In the genomic region with DNA sequence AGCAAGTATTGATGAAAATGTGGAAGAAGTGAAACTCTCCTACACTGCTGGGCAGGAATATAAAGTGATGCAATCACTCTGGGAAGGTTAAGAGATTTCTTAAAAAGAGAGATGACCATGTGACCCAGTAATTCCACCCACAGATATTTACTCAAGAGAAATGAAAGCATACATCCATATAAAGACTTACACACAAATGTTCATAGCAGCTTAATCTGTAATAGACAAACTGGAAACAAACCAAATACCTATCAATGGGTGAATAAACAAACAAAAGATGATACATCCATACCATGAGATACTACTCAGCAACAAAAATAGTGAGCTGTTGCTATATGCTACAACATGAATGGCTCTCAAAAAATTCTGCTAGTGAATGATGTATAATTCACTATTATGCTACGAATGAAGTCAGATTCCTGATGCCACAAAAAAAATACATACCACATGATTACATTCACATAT, we compare ENCODE assay signal across 13 cellular contexts.
DNase-seq lines count a peak whose midpoint lies in the region; ATAC-seq lines count a peak whose summit lies in the region.
"Had no signal": no experiment of that assay in that cellular context is flagged by ENCODE, and none has a peak within 500 bp of the region (broad histone marks: within the 10 kb centered on the region; RNA-seq: fewer than 3 reads in every experiment).

No MANE protein-coding gene starts in this region.

- peak overlapping the region; percentile 60 for H3K27ac ChIP-seq in GM23248

- H3K36me3 ChIP-seq in GM23248 (ENCODE audit: low read depth), result no peaks in the 10 kb centered on the region

- ATAC-seq in esophagus mucosa, result peak; percentile 90
- ATAC-seq: activated CD8-positive, alpha-beta memory T cell treated with anti-CD3 and anti-CD28 coated beads, Interleukin-2, amount 10 ng/mL, durations not matched to agents 7 days and 5 days; activated naive CD8-positive, alpha-beta T cell treated with anti-CD3 and anti-CD28 coated beads, Interleukin-2, amount 50 U/mL, for 24 hours had no signal

- H3K4me1 ChIP-seq in GM23248 (ENCODE audit: insufficient read depth), result peaks cover 29% of the 10 kb centered on the region

- H3K4me2 ChIP-seq in GM23248 (ENCODE audit: unreplicated experiment), result peak overlapping the region; percentile 55

- peaks cover 28% of the 10 kb centered on the region; the same call in 1 of the 2 replicates for H3F3A ChIP-seq in GM23248 (ENCODE audit: insufficient read depth)

- in situ Hi-C loops in GM23248 (cut with MboI), result no loop called here

- H3K9me2 ChIP-seq in GM23248 (ENCODE audit: insufficient read depth), result 0 out of 2 replicates have a peak, but pooled peaks cover 2% of the 10 kb centered on the region

- no peak overlapping the region for H2AFZ ChIP-seq in GM23248

- H3K9ac ChIP-seq in GM23248, result peak overlapping the region; percentile 25

- H3K9me3 ChIP-seq in GM23248 (ENCODE audit: low read depth), result no peaks in the 10 kb centered on the region

- H4K20me1 ChIP-seq in GM23248 (ENCODE audit: insufficient read depth), result no peaks in the 10 kb centered on the region

- peaks cover 35% of the 10 kb centered on the region for H3K79me2 ChIP-seq in GM23248 (ENCODE audit: insufficient read depth)

- 0 to 6% methylated on average over 1 of the region's 1 CpG for WGBS in GM23248 (ENCODE audit: low coverage in 1 of 2, low lambda C conversion rate in 2 of 2, missing lambda C conversion rate in 2 of 2), 2 experiments

- peak; percentile 81 for DNase-seq in GM23248
- peak; percentile 52 for DNase-seq in RKO (ENCODE audit: low spot score)
- DNase-seq in renal cortical epithelial cell (ENCODE audit: low read depth), result peak; percentile 48
- no peak for DNase-seq in NCI-H2081 (lab: John Stamatoyannopoulos, UW)
- no peak for DNase-seq in cerebellar cortex (ENCODE audit: low spot score)
- DNase-seq in DMS79 treated with DMSO at 0.1 percent for 48 hours (lab: John Stamatoyannopoulos, UW), result no peak
- no peak for DNase-seq in stimulated activated naive CD4-positive, alpha-beta T cell treated with Interleukin-2 at 50 U/mL for 16 hours (lab: John Stamatoyannopoulos, UW)
- DNase-seq: activated CD8-positive, alpha-beta memory T cell treated with anti-CD3 and anti-CD28 coated beads, Interleukin-2, amount 10 ng/mL, durations not matched to agents 7 days and 5 days; activated naive CD8-positive, alpha-beta T cell treated with anti-CD3 and anti-CD28 coated beads, Interleukin-2, amount 50 U/mL, for 24 hours; kidney; NCI-H2081 treated with DMSO at 0.1 percent for 48 hours; nephron progenitor cell had no signal

- H3K27me3 ChIP-seq in GM23248 (replicated peaks; ENCODE audit: insufficient read depth), result no peaks in the 10 kb centered on the region

- peak overlapping the region; percentile 52 for H3K4me3 ChIP-seq in GM23248

Comparison
In these comparisons a context has a peak if more than half of its experiments do, and no peak if none do; other contexts are left out.
1. DNase-seq: peak in GM23248 (single experiment), RKO (single experiment) and renal cortical epithelial cell (single experiment); none in NCI-H2081 (0 of 2), cerebellar cortex (single experiment), DMS79 treated with DMSO at 0.1 percent for 48 hours (single experiment) and stimulated activated naive CD4-positive, alpha-beta T cell treated with Interleukin-2 at 50 U/mL for 16 hours (single experiment).